Comparison of ENCODE assay signal across 1 cellular context in the genomic region with DNA sequence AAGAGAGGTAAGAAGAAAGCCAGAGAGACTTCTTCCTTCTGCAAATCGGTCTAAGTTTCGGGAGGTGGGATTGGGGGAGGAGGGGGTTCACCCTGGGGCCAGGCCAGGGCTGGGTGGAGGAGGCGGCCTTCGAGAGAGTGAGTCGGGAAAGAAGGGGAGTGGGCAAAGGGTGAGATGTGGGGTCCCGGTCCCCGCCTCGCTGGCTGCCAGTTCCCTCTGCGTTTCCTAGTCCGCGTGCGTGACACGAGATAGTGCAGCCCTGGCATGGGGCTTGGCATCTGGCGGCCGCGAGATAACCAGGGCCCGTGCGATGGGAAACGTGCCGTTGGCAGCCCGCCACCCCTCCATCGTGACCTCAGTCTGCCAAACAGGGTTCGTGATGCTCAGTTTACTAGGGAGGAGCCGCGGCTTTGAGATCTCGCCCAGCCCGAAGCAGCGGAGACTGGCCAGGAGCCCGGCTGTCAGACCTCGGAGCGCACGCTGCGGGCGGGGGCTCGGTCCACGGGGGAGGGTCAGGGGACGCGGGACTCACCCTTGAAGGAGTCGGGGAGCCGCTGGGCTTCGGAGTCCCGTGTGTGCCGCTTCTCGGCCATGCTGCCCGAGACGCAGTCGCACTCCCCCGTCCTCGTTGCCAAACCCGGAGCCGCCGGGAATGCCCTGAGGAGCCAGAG.
A peak's percentile ranks its signal among the peaks of the same experiment; 100 is the strongest.
TF ChIP-seq lines count a peak whose summit lies in the region.

A gene with protein sequence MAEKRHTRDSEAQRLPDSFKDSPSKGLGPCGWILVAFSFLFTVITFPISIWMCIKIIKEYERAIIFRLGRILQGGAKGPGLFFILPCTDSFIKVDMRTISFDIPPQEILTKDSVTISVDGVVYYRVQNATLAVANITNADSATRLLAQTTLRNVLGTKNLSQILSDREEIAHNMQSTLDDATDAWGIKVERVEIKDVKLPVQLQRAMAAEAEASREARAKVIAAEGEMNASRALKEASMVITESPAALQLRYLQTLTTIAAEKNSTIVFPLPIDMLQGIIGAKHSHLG (minus strand): TSS at position 656 of the 671 bp plus-strand sequence. CDS start 63 bp downstream, at position 593.

TF ChIP-seq in K562, 482 proteins besides CTCF, POLR2A, EP300 and RAD21 (continued from another document and continues in another):
- TF ChIP-seq, protein P1, sequence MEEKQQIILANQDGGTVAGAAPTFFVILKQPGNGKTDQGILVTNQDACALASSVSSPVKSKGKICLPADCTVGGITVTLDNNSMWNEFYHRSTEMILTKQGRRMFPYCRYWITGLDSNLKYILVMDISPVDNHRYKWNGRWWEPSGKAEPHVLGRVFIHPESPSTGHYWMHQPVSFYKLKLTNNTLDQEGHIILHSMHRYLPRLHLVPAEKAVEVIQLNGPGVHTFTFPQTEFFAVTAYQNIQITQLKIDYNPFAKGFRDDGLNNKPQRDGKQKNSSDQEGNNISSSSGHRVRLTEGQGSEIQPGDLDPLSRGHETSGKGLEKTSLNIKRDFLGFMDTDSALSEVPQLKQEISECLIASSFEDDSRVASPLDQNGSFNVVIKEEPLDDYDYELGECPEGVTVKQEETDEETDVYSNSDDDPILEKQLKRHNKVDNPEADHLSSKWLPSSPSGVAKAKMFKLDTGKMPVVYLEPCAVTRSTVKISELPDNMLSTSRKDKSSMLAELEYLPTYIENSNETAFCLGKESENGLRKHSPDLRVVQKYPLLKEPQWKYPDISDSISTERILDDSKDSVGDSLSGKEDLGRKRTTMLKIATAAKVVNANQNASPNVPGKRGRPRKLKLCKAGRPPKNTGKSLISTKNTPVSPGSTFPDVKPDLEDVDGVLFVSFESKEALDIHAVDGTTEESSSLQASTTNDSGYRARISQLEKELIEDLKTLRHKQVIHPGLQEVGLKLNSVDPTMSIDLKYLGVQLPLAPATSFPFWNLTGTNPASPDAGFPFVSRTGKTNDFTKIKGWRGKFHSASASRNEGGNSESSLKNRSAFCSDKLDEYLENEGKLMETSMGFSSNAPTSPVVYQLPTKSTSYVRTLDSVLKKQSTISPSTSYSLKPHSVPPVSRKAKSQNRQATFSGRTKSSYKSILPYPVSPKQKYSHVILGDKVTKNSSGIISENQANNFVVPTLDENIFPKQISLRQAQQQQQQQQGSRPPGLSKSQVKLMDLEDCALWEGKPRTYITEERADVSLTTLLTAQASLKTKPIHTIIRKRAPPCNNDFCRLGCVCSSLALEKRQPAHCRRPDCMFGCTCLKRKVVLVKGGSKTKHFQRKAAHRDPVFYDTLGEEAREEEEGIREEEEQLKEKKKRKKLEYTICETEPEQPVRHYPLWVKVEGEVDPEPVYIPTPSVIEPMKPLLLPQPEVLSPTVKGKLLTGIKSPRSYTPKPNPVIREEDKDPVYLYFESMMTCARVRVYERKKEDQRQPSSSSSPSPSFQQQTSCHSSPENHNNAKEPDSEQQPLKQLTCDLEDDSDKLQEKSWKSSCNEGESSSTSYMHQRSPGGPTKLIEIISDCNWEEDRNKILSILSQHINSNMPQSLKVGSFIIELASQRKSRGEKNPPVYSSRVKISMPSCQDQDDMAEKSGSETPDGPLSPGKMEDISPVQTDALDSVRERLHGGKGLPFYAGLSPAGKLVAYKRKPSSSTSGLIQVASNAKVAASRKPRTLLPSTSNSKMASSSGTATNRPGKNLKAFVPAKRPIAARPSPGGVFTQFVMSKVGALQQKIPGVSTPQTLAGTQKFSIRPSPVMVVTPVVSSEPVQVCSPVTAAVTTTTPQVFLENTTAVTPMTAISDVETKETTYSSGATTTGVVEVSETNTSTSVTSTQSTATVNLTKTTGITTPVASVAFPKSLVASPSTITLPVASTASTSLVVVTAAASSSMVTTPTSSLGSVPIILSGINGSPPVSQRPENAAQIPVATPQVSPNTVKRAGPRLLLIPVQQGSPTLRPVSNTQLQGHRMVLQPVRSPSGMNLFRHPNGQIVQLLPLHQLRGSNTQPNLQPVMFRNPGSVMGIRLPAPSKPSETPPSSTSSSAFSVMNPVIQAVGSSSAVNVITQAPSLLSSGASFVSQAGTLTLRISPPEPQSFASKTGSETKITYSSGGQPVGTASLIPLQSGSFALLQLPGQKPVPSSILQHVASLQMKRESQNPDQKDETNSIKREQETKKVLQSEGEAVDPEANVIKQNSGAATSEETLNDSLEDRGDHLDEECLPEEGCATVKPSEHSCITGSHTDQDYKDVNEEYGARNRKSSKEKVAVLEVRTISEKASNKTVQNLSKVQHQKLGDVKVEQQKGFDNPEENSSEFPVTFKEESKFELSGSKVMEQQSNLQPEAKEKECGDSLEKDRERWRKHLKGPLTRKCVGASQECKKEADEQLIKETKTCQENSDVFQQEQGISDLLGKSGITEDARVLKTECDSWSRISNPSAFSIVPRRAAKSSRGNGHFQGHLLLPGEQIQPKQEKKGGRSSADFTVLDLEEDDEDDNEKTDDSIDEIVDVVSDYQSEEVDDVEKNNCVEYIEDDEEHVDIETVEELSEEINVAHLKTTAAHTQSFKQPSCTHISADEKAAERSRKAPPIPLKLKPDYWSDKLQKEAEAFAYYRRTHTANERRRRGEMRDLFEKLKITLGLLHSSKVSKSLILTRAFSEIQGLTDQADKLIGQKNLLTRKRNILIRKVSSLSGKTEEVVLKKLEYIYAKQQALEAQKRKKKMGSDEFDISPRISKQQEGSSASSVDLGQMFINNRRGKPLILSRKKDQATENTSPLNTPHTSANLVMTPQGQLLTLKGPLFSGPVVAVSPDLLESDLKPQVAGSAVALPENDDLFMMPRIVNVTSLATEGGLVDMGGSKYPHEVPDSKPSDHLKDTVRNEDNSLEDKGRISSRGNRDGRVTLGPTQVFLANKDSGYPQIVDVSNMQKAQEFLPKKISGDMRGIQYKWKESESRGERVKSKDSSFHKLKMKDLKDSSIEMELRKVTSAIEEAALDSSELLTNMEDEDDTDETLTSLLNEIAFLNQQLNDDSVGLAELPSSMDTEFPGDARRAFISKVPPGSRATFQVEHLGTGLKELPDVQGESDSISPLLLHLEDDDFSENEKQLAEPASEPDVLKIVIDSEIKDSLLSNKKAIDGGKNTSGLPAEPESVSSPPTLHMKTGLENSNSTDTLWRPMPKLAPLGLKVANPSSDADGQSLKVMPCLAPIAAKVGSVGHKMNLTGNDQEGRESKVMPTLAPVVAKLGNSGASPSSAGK (IDR thresholded peaks at IDR 0.05): peak; percentile 95
- peak; percentile 75 for TF ChIP-seq MYNN (IDR thresholded peaks at IDR 0.05)
- no peak for TF ChIP-seq MYNN (CRISPR knock-in tag; IDR thresholded peaks at IDR 0.05)
- peak; percentile 48 to 62 for TF ChIP-seq E2F6 (IDR thresholded peaks at IDR 0.05; ENCODE audit: borderline replicate concordance in 1 of 2, extremely low read depth in 1 of 2, insufficient read depth in 1 of 2, insufficient read length in 1 of 2, low read depth in 1 of 2, low read length in 1 of 2, poor library complexity in 1 of 2, severe bottlenecking in 1 of 2)
- TF ChIP-seq, protein P2, sequence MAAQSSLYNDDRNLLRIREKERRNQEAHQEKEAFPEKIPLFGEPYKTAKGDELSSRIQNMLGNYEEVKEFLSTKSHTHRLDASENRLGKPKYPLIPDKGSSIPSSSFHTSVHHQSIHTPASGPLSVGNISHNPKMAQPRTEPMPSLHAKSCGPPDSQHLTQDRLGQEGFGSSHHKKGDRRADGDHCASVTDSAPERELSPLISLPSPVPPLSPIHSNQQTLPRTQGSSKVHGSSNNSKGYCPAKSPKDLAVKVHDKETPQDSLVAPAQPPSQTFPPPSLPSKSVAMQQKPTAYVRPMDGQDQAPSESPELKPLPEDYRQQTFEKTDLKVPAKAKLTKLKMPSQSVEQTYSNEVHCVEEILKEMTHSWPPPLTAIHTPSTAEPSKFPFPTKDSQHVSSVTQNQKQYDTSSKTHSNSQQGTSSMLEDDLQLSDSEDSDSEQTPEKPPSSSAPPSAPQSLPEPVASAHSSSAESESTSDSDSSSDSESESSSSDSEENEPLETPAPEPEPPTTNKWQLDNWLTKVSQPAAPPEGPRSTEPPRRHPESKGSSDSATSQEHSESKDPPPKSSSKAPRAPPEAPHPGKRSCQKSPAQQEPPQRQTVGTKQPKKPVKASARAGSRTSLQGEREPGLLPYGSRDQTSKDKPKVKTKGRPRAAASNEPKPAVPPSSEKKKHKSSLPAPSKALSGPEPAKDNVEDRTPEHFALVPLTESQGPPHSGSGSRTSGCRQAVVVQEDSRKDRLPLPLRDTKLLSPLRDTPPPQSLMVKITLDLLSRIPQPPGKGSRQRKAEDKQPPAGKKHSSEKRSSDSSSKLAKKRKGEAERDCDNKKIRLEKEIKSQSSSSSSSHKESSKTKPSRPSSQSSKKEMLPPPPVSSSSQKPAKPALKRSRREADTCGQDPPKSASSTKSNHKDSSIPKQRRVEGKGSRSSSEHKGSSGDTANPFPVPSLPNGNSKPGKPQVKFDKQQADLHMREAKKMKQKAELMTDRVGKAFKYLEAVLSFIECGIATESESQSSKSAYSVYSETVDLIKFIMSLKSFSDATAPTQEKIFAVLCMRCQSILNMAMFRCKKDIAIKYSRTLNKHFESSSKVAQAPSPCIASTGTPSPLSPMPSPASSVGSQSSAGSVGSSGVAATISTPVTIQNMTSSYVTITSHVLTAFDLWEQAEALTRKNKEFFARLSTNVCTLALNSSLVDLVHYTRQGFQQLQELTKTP (IDR thresholded peaks at IDR 0.05; ENCODE audit: low read depth in 1 of 2, partially characterized antibody in 2 of 2): no peak
- no peak for TF ChIP-seq ATF3 (IDR thresholded peaks at IDR 0.05)
- TF ChIP-seq ATF3 (CRISPR knock-in tag; conservative IDR thresholded peaks at IDR 0.05): 0 out of 2 replicates have a peak, but pooled peaks have one; percentile 0
- 0 out of 2 replicates have a peak, but pooled peaks have one; percentile 3 for TF ChIP-seq EGR1 (conservative IDR thresholded peaks at IDR 0.05)
- peak; percentile 62 for TF ChIP-seq CBFA2T3 (IDR thresholded peaks at IDR 0.05)
- peak; percentile 39; the same call in 1 of the 2 replicates for TF ChIP-seq RNF2 (IDR thresholded peaks at IDR 0.05)
- TF ChIP-seq, protein P3, sequence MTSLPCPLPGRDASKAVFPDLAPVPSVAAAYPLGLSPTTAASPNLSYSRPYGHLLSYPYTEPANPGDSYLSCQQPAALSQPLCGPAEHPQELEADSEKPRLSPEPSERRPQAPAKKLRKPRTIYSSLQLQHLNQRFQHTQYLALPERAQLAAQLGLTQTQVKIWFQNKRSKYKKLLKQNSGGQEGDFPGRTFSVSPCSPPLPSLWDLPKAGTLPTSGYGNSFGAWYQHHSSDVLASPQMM (CRISPR knock-in tag; IDR thresholded peaks at IDR 0.05): no peak
- no peak for TF ChIP-seq RFX7 (CRISPR knock-in tag; IDR thresholded peaks at IDR 0.05)
- no peak; the same call in 1 of the 2 replicates for TF ChIP-seq MYC (IDR thresholded peaks at IDR 0.05; ENCODE audit: low read depth, low read length)
- no peak for TF ChIP-seq MYC (CRISPR knock-in tag; IDR thresholded peaks at IDR 0.05; ENCODE audit: borderline replicate concordance, low read depth)
- TF ChIP-seq NFIC (IDR thresholded peaks at IDR 0.05): peak; percentile 86
- TF ChIP-seq TAL1 (IDR thresholded peaks at IDR 0.05): 0 out of 2 replicates have a peak, but pooled peaks have one; percentile 20
- TF ChIP-seq FOXA3 (CRISPR knock-in tag; conservative IDR thresholded peaks at IDR 0.05 in 1 of 2, IDR thresholded peaks at IDR 0.05 in 1 of 2): peak in 1 of 2 experiments; percentile 61; a peak in 1 of 4 replicates
- peak; percentile 75; the same call in 1 of the 2 replicates for TF ChIP-seq PHF8 (IDR thresholded peaks at IDR 0.05; ENCODE audit: borderline replicate concordance, low read length)
- peak; percentile 65; the same call in 1 of the 2 replicates for TF ChIP-seq ZNF431 (CRISPR knock-in tag; IDR thresholded peaks at IDR 0.05)
- TF ChIP-seq ZNF41 (CRISPR knock-in tag; conservative IDR thresholded peaks at IDR 0.05): no peak
- TF ChIP-seq L3MBTL2 (IDR thresholded peaks at IDR 0.05): peak; percentile 37; the same call in 1 of the 2 replicates
- TF ChIP-seq ZNF830 (CRISPR knock-in tag; IDR thresholded peaks at IDR 0.05): 0 out of 2 replicates have a peak, but pooled peaks have one; percentile 64
- peak in 1 of 2 experiments; percentile 46; a peak in 1 of 4 replicates for TF ChIP-seq NONO (IDR thresholded peaks at IDR 0.05; ENCODE audit: low read depth in 2 of 2, low read length in 1 of 2)
- peak; percentile 36 for TF ChIP-seq CCNT2 (IDR thresholded peaks at IDR 0.05; ENCODE audit: borderline replicate concordance, extremely low read depth, insufficient read length, low read depth, low read length)
- TF ChIP-seq HNRNPL (IDR thresholded peaks at IDR 0.05; ENCODE audit: low read depth, low read length): peak; percentile 91; the same call in 1 of the 2 replicates
- peak; percentile 63 for TF ChIP-seq PCBP1 (IDR thresholded peaks at IDR 0.05; ENCODE audit: low read depth, low read length, poor library complexity, severe bottlenecking)
- no peak for TF ChIP-seq ELF4 (CRISPR knock-in tag; IDR thresholded peaks at IDR 0.05)
- no peak for TF ChIP-seq HBP1 (CRISPR knock-in tag; IDR thresholded peaks at IDR 0.05)
- TF ChIP-seq TGIF2 (CRISPR knock-in tag; IDR thresholded peaks at IDR 0.05): peak; percentile 97
- TF ChIP-seq, protein P4, sequence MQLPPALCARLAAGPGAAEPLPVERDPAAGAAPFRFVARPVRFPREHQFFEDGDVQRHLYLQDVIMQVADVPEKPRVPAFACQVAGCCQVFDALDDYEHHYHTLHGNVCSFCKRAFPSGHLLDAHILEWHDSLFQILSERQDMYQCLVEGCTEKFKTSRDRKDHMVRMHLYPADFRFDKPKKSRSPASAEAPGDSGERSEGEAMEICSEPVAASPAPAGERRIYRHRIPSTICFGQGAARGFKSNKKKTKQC (CRISPR knock-in tag; IDR thresholded peaks at IDR 0.05): 0 out of 2 replicates have a peak, but pooled peaks have one; percentile 80
- peak in 1 of 2 experiments; percentile 12; a peak in 1 of 4 replicates for TF ChIP-seq TRIM24 (IDR thresholded peaks at IDR 0.05)
- peak; percentile 44 for TF ChIP-seq HMGN3 (IDR thresholded peaks at IDR 0.05; ENCODE audit: borderline replicate concordance, extremely low read depth, insufficient read length, low read depth, low read length)
